In the genomic region with DNA sequence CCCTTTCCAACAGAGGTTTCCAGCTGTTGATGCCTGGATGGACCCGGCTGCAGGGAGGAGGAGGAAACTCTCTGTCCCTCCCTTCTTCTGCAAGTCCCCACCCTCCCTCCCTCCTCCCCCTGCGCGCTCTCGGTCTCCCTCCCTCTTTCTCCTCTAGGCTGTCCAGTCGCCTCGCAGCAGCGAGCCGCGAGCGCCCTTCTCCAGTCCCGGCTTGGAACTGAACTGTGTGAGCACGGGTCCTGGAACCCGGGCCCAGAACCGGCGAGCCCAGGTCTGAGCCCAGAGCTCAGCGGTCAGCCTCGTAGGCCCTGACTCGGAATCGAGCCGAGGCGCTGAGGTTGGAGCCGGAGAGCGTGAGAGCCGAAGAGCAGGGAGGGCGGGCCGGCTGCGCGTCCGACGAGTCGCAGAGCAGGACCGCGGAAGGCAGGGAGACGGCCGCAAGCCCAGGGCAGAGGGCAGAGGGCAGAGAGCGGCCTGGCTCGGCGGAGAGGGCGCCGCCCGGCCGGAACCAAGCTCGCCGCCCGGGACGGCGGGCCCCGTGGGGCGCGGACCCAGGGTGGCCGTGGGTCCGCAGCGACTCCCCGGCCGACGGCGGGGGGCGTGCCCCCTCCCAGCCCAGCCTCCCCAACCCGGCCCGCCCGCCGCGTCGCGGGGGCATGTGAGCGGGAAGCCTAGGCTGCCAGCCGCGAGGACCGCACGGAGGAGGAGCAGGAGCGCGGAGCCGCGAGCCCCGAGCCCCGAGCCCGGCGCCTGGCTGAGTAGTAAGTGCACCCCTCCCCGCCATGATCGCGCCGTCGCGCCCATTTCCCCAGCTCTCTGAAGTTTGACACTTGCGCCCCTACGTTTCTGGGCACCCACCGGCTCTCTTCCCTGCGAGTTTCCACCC, we compare ENCODE assay signal across 8 cellular contexts. TPM values are rescaled to one million over a fixed set of nuclear protein-coding genes. Genes with fewer than 3 reads are reported as not detected.
DNase-seq lines count a peak whose midpoint lies in the region; ATAC-seq and TF ChIP-seq lines count a peak whose summit lies in the region.

A gene (plus strand): TSS at position 165 of the 886 bp plus-strand sequence. CDS start 39,801 bp downstream, outside the sequence.

- DNase-seq in CMK (ENCODE audit: low read depth) (peak; percentile 37), RWPE2 (ENCODE audit: low spot score) (peak; percentile 84), MCF 10A (ENCODE audit: unreplicated experiment) (peak; percentile 98), hippocampal formation (lab: John Stamatoyannopoulos, UW) (peak; percentile 87 to 90), pons (ENCODE audit: low spot score) (peak; percentile 93)
- DNase-seq in Jurkat, Clone E6-1 (ENCODE audit: low read depth, low spot score) = no peak

- no peaks in the 10 kb centered on the region for H3K27me3 ChIP-seq in RWPE2 (ENCODE audit: insufficient read depth, poor library complexity, severe bottlenecking)

- no TSS peak for BruUV-seq in MCF 10A (replicated peaks; lab: Mats Ljungman, UMichigan)

- H3K36me3 Mint-ChIP-seq in MCF 10A (ENCODE audit: insufficient read depth, unreplicated experiment) = no peaks in the 10 kb centered on the region

- TF ChIP-seq CTCF in RWPE2 (IDR thresholded peaks at IDR 0.05; ENCODE audit: poor library complexity, severe bottlenecking) (peak; percentile 38), MCF 10A (IDR thresholded peaks at IDR 0.05; ENCODE audit: unreplicated experiment) (peak; percentile 34)

- peak within 1 kb of the TSS; percentile 59 for H3K27ac ChIP-seq in RWPE2 (ENCODE audit: poor library complexity, severe bottlenecking)

- POLR2A ChIA-PET in MCF 10A (lab: Yijun Ruan, JAX) = interaction anchor here (0.7 to 5.1 kb wide), 28 partner anchors 11 to 344 kb away, joined by 3 to 70 read pairs (median 4); a partner anchor contains a TSS

- H3K4me3 Mint-ChIP-seq in MCF 10A (ENCODE audit: unreplicated experiment) = peak within 1 kb of the TSS; percentile 75

- no peaks in the 10 kb centered on the region for H3K27me3 Mint-ChIP-seq in MCF 10A (ENCODE audit: insufficient read depth, unreplicated experiment)

- H3K9me3 ChIP-seq in RWPE2 (ENCODE audit: severe bottlenecking) = no peaks in the 10 kb centered on the region

- CTCF ChIA-PET in MCF 10A (lab: Yijun Ruan, JAX) = interaction anchor here (0.5 to 5.2 kb wide), 23 partner anchors 9 to 569 kb away, joined by 3 to 59 read pairs (median 4); a partner anchor contains a TSS

- no peaks in the 10 kb centered on the region for H3K9me3 Mint-ChIP-seq in MCF 10A (ENCODE audit: unreplicated experiment)

- intact Hi-C loops in MCF 10A (cut with micrococcal nuclease) = loop anchor here (1.0 kb wide), 5 partner anchors 54 to 202 kb away; no protein-coding TSS in a partner anchor

- H3K27ac Mint-ChIP-seq in MCF 10A (ENCODE audit: low read depth, unreplicated experiment) = peak within 1 kb of the TSS; percentile 55

- H3K4me3 ChIP-seq in Jurkat, Clone E6-1 (ENCODE audit: low read length) = peak within 1 kb of the TSS; percentile 53
- peak within 1 kb of the TSS; percentile 86 for H3K4me3 ChIP-seq in RWPE2 (ENCODE audit: severe bottlenecking)

- H3K36me3 ChIP-seq in RWPE2 (ENCODE audit: low read depth) = peaks cover 7% of the 10 kb centered on the region; the same call in 1 of the 2 replicates

- H3K4me1 Mint-ChIP-seq in MCF 10A (ENCODE audit: insufficient read depth, unreplicated experiment) = peaks cover 20% of the 10 kb centered on the region

- H3K4me1 ChIP-seq in RWPE2 (ENCODE audit: insufficient read depth, poor library complexity, severe bottlenecking) = peaks cover 13% of the 10 kb centered on the region

- ATAC-seq in RWPE2 (ENCODE audit: low read depth) (peak; percentile 81), HG03432 (IDR thresholded peaks at IDR 0.05; ENCODE audit: unreplicated experiment) (no peak), GM19351 (IDR thresholded peaks at IDR 0.05; ENCODE audit: unreplicated experiment) (no peak)

RNA-seq across cellular contexts. Expression of the gene that starts here (rescaled TPM):
- 6.6 TPM for polyA plus RNA-seq in Jurkat, Clone E6-1 (2012; ENCODE audit: insufficient read depth, insufficient read length)
- 23.7 and 32.8 TPM in 2 replicates for total RNA-seq in MCF 10A (2022)
